Comparison of ENCODE assay signal across 10 cellular contexts in genomic region chr21:42684109-42684916, GRCh38. TPM values are rescaled to one million over a fixed set of nuclear protein-coding genes. Genes with fewer than 3 reads are reported as not detected.
DNase-seq lines count a peak whose midpoint lies in the region; ATAC-seq and TF ChIP-seq lines count a peak whose summit lies in the region.
"Had no signal": no experiment of that assay in that cellular context is flagged by ENCODE, and none has a peak within 500 bp of the region (broad histone marks: within the 10 kb centered on the region; RNA-seq: fewer than 3 reads in every experiment).

No MANE protein-coding gene starts in this region.

- no peaks in the 10 kb centered on the region for H3K36me3 ChIP-seq in CD8-positive, alpha-beta T cell (ENCODE audit: insufficient read depth, low read length)
- H3K36me3 ChIP-seq in trophoblast cell (ENCODE audit: control insufficient read depth in 1 of 2, insufficient read depth in 2 of 2, low read length in 2 of 2), result peaks cover 19% of the 10 kb centered on the region in 2 experiments
- H3K36me3 ChIP-seq in right lobe of liver, result no peaks in the 10 kb centered on the region
- no peaks in the 10 kb centered on the region for H3K36me3 ChIP-seq in lower lobe of right lung
- H3K36me3 ChIP-seq: adrenal gland had no signal

- H3K4me3 ChIP-seq in CD8-positive, alpha-beta T cell (ENCODE audit: low read depth, low read length), result peak overlapping the region; percentile 22
- H3K4me3 ChIP-seq in trophoblast cell (ENCODE audit: low read depth, low read length) (no peak overlapping the region), right lobe of liver (no peak overlapping the region), lower lobe of right lung (no peak overlapping the region)
- H3K4me3 ChIP-seq: adrenal gland had no signal

- H2AFZ ChIP-seq in trophoblast cell (ENCODE audit: insufficient read depth, low read length, poor library complexity), result peak overlapping the region; percentile 24

- no peaks in the 10 kb centered on the region for H3K79me1 ChIP-seq in trophoblast cell (ENCODE audit: low read length)

- H3K9ac ChIP-seq in trophoblast cell (ENCODE audit: low read length), result no peak overlapping the region

- H2BK12ac ChIP-seq in trophoblast cell (ENCODE audit: low read length), result no peak overlapping the region

- CTCF ChIA-PET in CD8-positive, alpha-beta T cell (lab: Charles Lee), result interaction anchor here (0.5 to 0.7 kb wide), 3 partner anchors 15 to 173 kb away, joined by 3 read pairs; no protein-coding TSS in a partner anchor

- H3K9me3 ChIP-seq in CD8-positive, alpha-beta T cell (ENCODE audit: low read length), result no peaks in the 10 kb centered on the region
- H3K9me3 ChIP-seq in trophoblast cell (ENCODE audit: insufficient read depth, low read depth, low read length) (peaks cover 7% of the 10 kb centered on the region), right lobe of liver (no peaks in the 10 kb centered on the region), lower lobe of right lung (no peaks in the 10 kb centered on the region)
- H3K9me3 ChIP-seq: adrenal gland had no signal

- H3K9me3 Mint-ChIP-seq in CD8-positive, alpha-beta T cell, result no peaks in the 10 kb centered on the region
- no peaks in the 10 kb centered on the region for H3K9me3 Mint-ChIP-seq in activated T-helper 17 cell treated with anti-CD3 and anti-CD28 coated beads, Interleukin-2, amount 50 U/mL, for 72 hours
- no peaks in the 10 kb centered on the region for H3K9me3 Mint-ChIP-seq in stimulated activated memory B cell treated with anti-CD40 and anti-IgM and Interleukin-4, amounts not matched to agents 10 μg/mL and 1 μg/mL and 100 μg/mL, for 72 hours
- H3K9me3 Mint-ChIP-seq: mesothelial cell of epicardium had no signal

- no peak for TF ChIP-seq CTCF in CD8-positive, alpha-beta T cell (IDR thresholded peaks at IDR 0.05)
- TF ChIP-seq CTCF in right lobe of liver (IDR thresholded peaks at IDR 0.05), result no peak
- TF ChIP-seq CTCF in lower lobe of right lung (IDR thresholded peaks at IDR 0.05), result no peak

- peak overlapping the region; percentile 74 for H3K4me3 Mint-ChIP-seq in CD8-positive, alpha-beta T cell
- H3K4me3 Mint-ChIP-seq in activated T-helper 17 cell treated with anti-CD3 and anti-CD28 coated beads, Interleukin-2, amount 50 U/mL, for 72 hours, result peak overlapping the region; percentile 86
- no peak overlapping the region for H3K4me3 Mint-ChIP-seq in stimulated activated memory B cell treated with anti-CD40 and anti-IgM and Interleukin-4, amounts not matched to agents 10 μg/mL and 1 μg/mL and 100 μg/mL, for 72 hours
- H3K4me3 Mint-ChIP-seq: mesothelial cell of epicardium had no signal

- peak overlapping the region; percentile 87 for H3K27ac Mint-ChIP-seq in CD8-positive, alpha-beta T cell
- H3K27ac Mint-ChIP-seq in activated T-helper 17 cell treated with anti-CD3 and anti-CD28 coated beads, Interleukin-2, amount 50 U/mL, for 72 hours, result peak overlapping the region; percentile 95
- H3K27ac Mint-ChIP-seq in stimulated activated memory B cell treated with anti-CD40 and anti-IgM and Interleukin-4, amounts not matched to agents 10 μg/mL and 1 μg/mL and 100 μg/mL, for 72 hours, result no peak overlapping the region
- H3K27ac Mint-ChIP-seq: mesothelial cell of epicardium had no signal

- H4K12ac ChIP-seq in trophoblast cell (ENCODE audit: low read depth, low read length), result no peak overlapping the region

- no peak overlapping the region for H3K4ac ChIP-seq in trophoblast cell (ENCODE audit: low read depth, low read length)

- no peak overlapping the region for H4K8ac ChIP-seq in trophoblast cell (ENCODE audit: low read depth, low read length)

- peak overlapping the region; percentile 45 for H3K14ac ChIP-seq in trophoblast cell (ENCODE audit: low read length)

- POLR2A ChIA-PET in CD8-positive, alpha-beta T cell (lab: Charles Lee), result interaction anchor here (0.6 to 2.9 kb wide), 9 partner anchors 11 to 290 kb away, joined by 3 to 15 read pairs (median 4); partner anchors contain the start of genes PDE9A and PKNOX1

- no peak overlapping the region for H3K4me2 ChIP-seq in trophoblast cell (ENCODE audit: low read length)

- H4K91ac ChIP-seq in trophoblast cell (ENCODE audit: low read depth, low read length), result no peak overlapping the region

- H2BK120ac ChIP-seq in trophoblast cell (ENCODE audit: insufficient read depth, low read length, poor library complexity), result no peak overlapping the region

- no peaks in the 10 kb centered on the region for H3K27me3 Mint-ChIP-seq in CD8-positive, alpha-beta T cell (ENCODE audit: low read depth)
- no peaks in the 10 kb centered on the region for H3K27me3 Mint-ChIP-seq in activated T-helper 17 cell treated with anti-CD3 and anti-CD28 coated beads, Interleukin-2, amount 50 U/mL, for 72 hours
- H3K27me3 Mint-ChIP-seq in stimulated activated memory B cell treated with anti-CD40 and anti-IgM and Interleukin-4, amounts not matched to agents 10 μg/mL and 1 μg/mL and 100 μg/mL, for 72 hours, result peaks cover 68% of the 10 kb centered on the region

- peaks cover 49% of the 10 kb centered on the region for H3K4me1 Mint-ChIP-seq in CD8-positive, alpha-beta T cell (ENCODE audit: low read depth)
- peaks cover 18% of the 10 kb centered on the region for H3K4me1 Mint-ChIP-seq in activated T-helper 17 cell treated with anti-CD3 and anti-CD28 coated beads, Interleukin-2, amount 50 U/mL, for 72 hours
- peaks cover 8% of the 10 kb centered on the region for H3K4me1 Mint-ChIP-seq in stimulated activated memory B cell treated with anti-CD40 and anti-IgM and Interleukin-4, amounts not matched to agents 10 μg/mL and 1 μg/mL and 100 μg/mL, for 72 hours

- H3K23ac ChIP-seq in trophoblast cell (ENCODE audit: low read length), result no peak overlapping the region

- WGBS in trophoblast cell (ENCODE audit: extremely low coverage, insufficient coverage, insufficient read length), result no CpG with 5 or more reads among the region's 22 CpGs
- WGBS in right lobe of liver (ENCODE audit: insufficient coverage, low coverage, low lambda C conversion rate, missing lambda C conversion rate), result 54% methylated on average over 17 of the region's 22 CpGs

- peak overlapping the region; percentile 12 for H3K27ac ChIP-seq in CD8-positive, alpha-beta T cell (ENCODE audit: low read depth, low read length)
- no peak overlapping the region for H3K27ac ChIP-seq in trophoblast cell (ENCODE audit: low read depth, low read length)
- no peak overlapping the region for H3K27ac ChIP-seq in right lobe of liver
- no peak overlapping the region for H3K27ac ChIP-seq in lower lobe of right lung
- H3K27ac ChIP-seq: adrenal gland had no signal

- ATAC-seq in CD8-positive, alpha-beta T cell, result peak; percentile 67
- ATAC-seq in activated T-helper 17 cell treated with anti-CD3 and anti-CD28 coated beads, Interleukin-2, amount 50 U/mL, for 72 hours (replicated peaks), result peak; percentile 85
- ATAC-seq in stimulated activated memory B cell treated with anti-CD40 and anti-IgM and Interleukin-4, amounts not matched to agents 10 μg/mL and 1 μg/mL and 100 μg/mL, for 72 hours, result no peak
- no peak for ATAC-seq in right lobe of liver
- no peak for ATAC-seq in lower lobe of right lung

- peaks cover 5% of the 10 kb centered on the region for H3K36me3 Mint-ChIP-seq in CD8-positive, alpha-beta T cell
- no peaks in the 10 kb centered on the region for H3K36me3 Mint-ChIP-seq in activated T-helper 17 cell treated with anti-CD3 and anti-CD28 coated beads, Interleukin-2, amount 50 U/mL, for 72 hours (ENCODE audit: low read depth)
- H3K36me3 Mint-ChIP-seq in stimulated activated memory B cell treated with anti-CD40 and anti-IgM and Interleukin-4, amounts not matched to agents 10 μg/mL and 1 μg/mL and 100 μg/mL, for 72 hours, result no peaks in the 10 kb centered on the region

- H2BK5ac ChIP-seq in trophoblast cell (ENCODE audit: low read depth, low read length, poor library complexity), result no peak overlapping the region

- H3K27me3 ChIP-seq in CD8-positive, alpha-beta T cell (ENCODE audit: insufficient read depth, low read length), result no peaks in the 10 kb centered on the region
- no peaks in the 10 kb centered on the region for H3K27me3 ChIP-seq in trophoblast cell (ENCODE audit: insufficient read depth, low read length)
- no peaks in the 10 kb centered on the region for H3K27me3 ChIP-seq in right lobe of liver
- H3K27me3 ChIP-seq in lower lobe of right lung (ENCODE audit: low read depth), result no peaks in the 10 kb centered on the region
- H3K27me3 ChIP-seq: adrenal gland had no signal

- H3K79me2 ChIP-seq in trophoblast cell (ENCODE audit: control insufficient read depth, insufficient read depth, low read length, poor library complexity), result no peaks in the 10 kb centered on the region

- TF ChIP-seq POLR2A in right lobe of liver (IDR thresholded peaks at IDR 0.05), result no peak

- DNase-seq in CD8-positive, alpha-beta T cell, result peak in 6 of 7 experiments; percentile 20 to 74 (median 50)
- peak; percentile 10 for DNase-seq in SHP77 treated with DMSO at 0.1 percent for 48 hours (lab: John Stamatoyannopoulos, UW)
- DNase-seq in trophoblast cell, result no peak
- DNase-seq in right lobe of liver, result no peak
- DNase-seq in iPS-NIHi11 (ENCODE audit: low spot score), result no peak
- no peak for DNase-seq in lower lobe of right lung
- DNase-seq: adrenal gland had no signal

- H3K18ac ChIP-seq in trophoblast cell (ENCODE audit: low read length), result peak overlapping the region; percentile 46

- H3K4me1 ChIP-seq in CD8-positive, alpha-beta T cell (ENCODE audit: insufficient read depth, low read length), result peaks cover 45% of the 10 kb centered on the region
- H3K4me1 ChIP-seq in trophoblast cell (ENCODE audit: control insufficient read depth in 1 of 2, insufficient read depth in 2 of 2, low read length in 2 of 2) (peaks cover 10 to 12% of the 10 kb centered on the region in 2 experiments), right lobe of liver (no peaks in the 10 kb centered on the region), lower lobe of right lung (no peaks in the 10 kb centered on the region)
- H3K4me1 ChIP-seq: adrenal gland had no signal

- peak overlapping the region; percentile 51 for H2AK5ac ChIP-seq in trophoblast cell (ENCODE audit: low read length)

- intact Hi-C loops in CD8-positive, alpha-beta T cell (cut with DNase I, micrococcal nuclease), result loop anchor here (2.0 to 10.0 kb wide), 4 partner anchors 30 to 70 kb away; no protein-coding TSS in a partner anchor
- intact Hi-C loops in right lobe of liver (cut with DNase I), result no loop called here
- intact Hi-C loops in lower lobe of right lung (cut with DNase I), result no loop called here

RNA-seq across cellular contexts. Expression of gene PDE9A, which starts 30.9 kb away (rescaled TPM):
- total RNA-seq in CD8-positive, alpha-beta T cell, result 10 to 100 TPM; 11.2 to 12.2 TPM
- total RNA-seq in activated T-helper 17 cell treated with anti-CD3 and anti-CD28 coated beads, Interleukin-2, amount 50 U/mL, for 72 hours, result 1 to 10 TPM in 1 of 2 donors, under 1 TPM in 1; 0.95 to 6.9 TPM
- polyA plus RNA-seq in trophoblast cell (2013), result 17.4 and 18.5 TPM in 2 replicates
- 1 to 10 TPM; 1.1 to 5.9 (median 3.3) TPM for total RNA-seq in right lobe of liver
- total RNA-seq in lower lobe of right lung, result 12.8 TPM

Comparison
In these comparisons a context has a peak if more than half of its experiments do, and no peak if none do; other contexts are left out.
1. ATAC-seq: peak in CD8-positive, alpha-beta T cell (single experiment) and activated T-helper 17 cell treated with anti-CD3 and anti-CD28 coated beads, Interleukin-2, amount 50 U/mL, for 72 hours (single experiment); none in stimulated activated memory B cell treated with anti-CD40 and anti-IgM and Interleukin-4, amounts not matched to agents 10 μg/mL and 1 μg/mL and 100 μg/mL, for 72 hours (single experiment), right lobe of liver (0 of 4) and lower lobe of right lung (0 of 2).
2. DNase-seq: peak in CD8-positive, alpha-beta T cell (6 of 7) and SHP77 treated with DMSO at 0.1 percent for 48 hours (single experiment); none in trophoblast cell (0 of 2), right lobe of liver (0 of 3), iPS-NIHi11 (single experiment) and lower lobe of right lung (single experiment).
3. intact Hi-C loops: an anchor here in CD8-positive, alpha-beta T cell (2.0 to 10.0 kb wide); none called in right lobe of liver and lower lobe of right lung.